9 cellular contexts compared by ENCODE assay signal in the genomic region with DNA sequence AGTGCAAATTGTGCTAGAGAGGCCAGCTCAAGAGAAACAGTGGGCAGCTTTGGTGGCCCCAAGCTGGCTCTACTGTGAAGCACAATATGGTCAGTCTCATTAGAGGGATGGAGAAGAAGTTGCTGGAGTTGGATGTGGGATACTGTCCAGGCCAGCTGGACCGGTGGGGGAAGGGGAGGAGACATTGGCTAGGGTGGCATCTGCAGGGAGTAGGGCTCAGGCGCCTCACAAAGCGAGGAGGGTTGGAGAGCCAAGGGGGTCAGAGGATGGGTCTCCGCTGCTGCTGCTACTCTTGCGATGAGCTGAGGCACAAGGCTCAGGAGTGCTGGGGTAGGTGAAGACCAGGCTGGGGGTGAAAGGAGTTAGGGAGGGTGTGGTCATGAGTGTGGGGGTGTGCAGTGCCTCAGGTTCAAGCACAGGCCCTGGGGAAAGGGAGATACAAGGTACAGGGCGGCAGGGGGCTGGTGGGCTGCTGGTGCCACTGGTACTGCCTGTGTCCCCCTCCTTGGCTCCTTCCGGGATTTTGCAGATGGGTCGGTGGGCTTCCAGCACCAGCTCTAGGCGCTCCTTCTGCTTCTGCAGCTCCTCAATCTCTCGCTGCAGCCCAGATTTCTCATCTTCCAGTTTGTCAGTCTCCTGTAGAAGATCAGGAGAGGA. TPM values are rescaled to one million over a fixed set of nuclear protein-coding genes. Genes with fewer than 3 reads are reported as not detected.
DNase-seq lines count a peak whose midpoint lies in the region; ATAC-seq and TF ChIP-seq lines count a peak whose summit lies in the region.
"Had no signal": no experiment of that assay in that cellular context is flagged by ENCODE, and none has a peak within 500 bp of the region (broad histone marks: within the 10 kb centered on the region; RNA-seq: fewer than 3 reads in every experiment).

No MANE protein-coding gene starts in this region.

- peaks cover 23% of the 10 kb centered on the region for H3K23me2 ChIP-seq in H9 (ENCODE audit: insufficient read length, low read depth, low read length, poor library complexity, severe bottlenecking)

- no peak overlapping the region for H4K8ac ChIP-seq in H9 (replicated peaks; ENCODE audit: insufficient read length, low read depth, low read length)

- no peak overlapping the region for H4K5ac ChIP-seq in H9 (ENCODE audit: insufficient read length, low read depth, low read length)

- WGBS in H9 (ENCODE audit: extremely low coverage, insufficient read length, low lambda C conversion rate): no CpG with 5 or more reads among the region's 10 CpGs

- no peak for TF ChIP-seq CTCF in H9 (conservative IDR thresholded peaks at IDR 0.05)
- no peak for TF ChIP-seq CTCF in ascending aorta (IDR thresholded peaks at IDR 0.05)

- peaks cover 56% of the 10 kb centered on the region for H3K4me1 ChIP-seq in ACC112 (ENCODE audit: control insufficient read depth, insufficient read depth, low read length, unreplicated experiment)
- peaks cover 7% of the 10 kb centered on the region; the same call in 1 of the 2 replicates for H3K4me1 ChIP-seq in H9 (ENCODE audit: insufficient read depth, low read length)
- peaks cover 17 to 31% of the 10 kb centered on the region in 2 donors for H3K4me1 ChIP-seq in ascending aorta
- peaks cover 39% of the 10 kb centered on the region for H3K4me1 ChIP-seq in muscle layer of colon (ENCODE audit: insufficient read depth, low read length)

- H3K4ac ChIP-seq in H9 (ENCODE audit: low read depth, low read length): no peak overlapping the region

- peaks cover 0 to 36% (median 0%) of the 10 kb centered on the region in 3 experiments; a peak in 3 of 7 replicates for H3K36me3 Mint-ChIP-seq in H9 (ENCODE audit: insufficient read depth in 1 of 3, low read depth in 3 of 3)

- H3K79me1 ChIP-seq in H9 (ENCODE audit: insufficient read depth, low read depth, low read length, poor library complexity, severe bottlenecking): no peaks in the 10 kb centered on the region

- peak overlapping the region; percentile 95 for H3K27ac ChIP-seq in ACC112 (ENCODE audit: low read depth, low read length)
- no peak overlapping the region for H3K27ac ChIP-seq in H9 (ENCODE audit: insufficient read length, low read depth, low read length)
- H3K27ac ChIP-seq in ascending aorta: peak overlapping the region; percentile 98
- H3K27ac ChIP-seq in muscle layer of colon (ENCODE audit: low read depth, low read length): peak overlapping the region; percentile 99

- H3T11ph ChIP-seq in H9 (ENCODE audit: low read length): no peak overlapping the region

- peaks cover 28% of the 10 kb centered on the region for H3K27me3 Mint-ChIP-seq in H9 (ENCODE audit: low read depth)

- no peak overlapping the region for H2BK12ac ChIP-seq in H9 (ENCODE audit: insufficient read length, low read depth, low read length)

- intact Hi-C loops in ascending aorta (cut with DNase I): no loop called here

- H3K36me3 ChIP-seq in ACC112 (ENCODE audit: insufficient read depth, low read length): peaks cover 31% of the 10 kb centered on the region; the same call in 1 of the 2 replicates
- no peaks in the 10 kb centered on the region for H3K36me3 ChIP-seq in ascending aorta
- H3K36me3 ChIP-seq in muscle layer of colon (ENCODE audit: insufficient read depth, low read length): no peaks in the 10 kb centered on the region

- H3K9ac ChIP-seq in H9 (ENCODE audit: extremely low read depth, insufficient read length, low read length): no peak overlapping the region
- H3K9ac ChIP-seq in muscle layer of colon (ENCODE audit: low read length): no peak overlapping the region

- H4K20me1 ChIP-seq in H9 (ENCODE audit: control insufficient read depth, insufficient read depth, insufficient read length): no peaks in the 10 kb centered on the region

- H3K56ac ChIP-seq in H9 (ENCODE audit: insufficient read length, low read depth, low read length): no peak overlapping the region

- H3K27ac Mint-ChIP-seq in H9: peak overlapping the region in 1 of 3 experiments; percentile 68; a peak in 2 of 7 replicates

- H3K4me3 ChIP-seq in ACC112 (ENCODE audit: low read depth, low read length) (peak overlapping the region; percentile 86), ascending aorta (peak overlapping the region; percentile 82 to 85), muscle layer of colon (ENCODE audit: low read depth in 1 of 2, low read length in 2 of 2) (no peak overlapping the region)

- H3K4me3 Mint-ChIP-seq in H9: peak overlapping the region; percentile 75 to 88

- no peak overlapping the region for H4K91ac ChIP-seq in H9 (ENCODE audit: insufficient read length, low read depth, low read length)

- no peak overlapping the region for H2AFZ ChIP-seq in ACC112 (ENCODE audit: low read length, unreplicated experiment)
- H2AFZ ChIP-seq in H9 (ENCODE audit: low read length): no peak overlapping the region

- H3K4me2 ChIP-seq in H9 (ENCODE audit: insufficient read depth, insufficient read length, low read length): peak overlapping the region; percentile 70

- no peak overlapping the region for H2BK120ac ChIP-seq in H9 (ENCODE audit: low read depth, low read length, poor library complexity, severe bottlenecking)

- H3K18ac ChIP-seq in H9 (ENCODE audit: insufficient read length, low read depth, low read length): no peak overlapping the region

- no peak overlapping the region for H3K23ac ChIP-seq in H9 (ENCODE audit: insufficient read length, low read depth, low read length)

- H2BK5ac ChIP-seq in H9 (ENCODE audit: insufficient read length, low read length): no peak overlapping the region

- H3K9me3 ChIP-seq in H9 (ENCODE audit: control insufficient read depth, low read depth, low read length) (no peaks in the 10 kb centered on the region), ascending aorta (no peaks in the 10 kb centered on the region), muscle layer of colon (ENCODE audit: low read length) (no peaks in the 10 kb centered on the region)

- peaks cover 34 to 42% of the 10 kb centered on the region in 2 experiments for H3K4me1 Mint-ChIP-seq in H9

- no peak overlapping the region for H2BK20ac ChIP-seq in H9 (ENCODE audit: low read depth, low read length, poor library complexity, severe bottlenecking)

- H3K79me2 ChIP-seq in ACC112 (ENCODE audit: control insufficient read depth, insufficient read depth, low read length, unreplicated experiment) (peaks cover 40% of the 10 kb centered on the region), H9 (ENCODE audit: insufficient read depth, low read length) (no peaks in the 10 kb centered on the region; the same call in 1 of the 2 replicates)

- H2BK15ac ChIP-seq in H9 (ENCODE audit: low read depth, low read length): no peak overlapping the region

- H3K14ac ChIP-seq in H9 (ENCODE audit: insufficient read depth, low read length): no peak overlapping the region

- ATAC-seq in HG02938 (IDR thresholded peaks at IDR 0.05; ENCODE audit: unreplicated experiment) (no peak), HG02884 (IDR thresholded peaks at IDR 0.05; ENCODE audit: unreplicated experiment) (no peak)

- DNase-seq in H9 (no peak), ascending aorta (ENCODE audit: low spot score in 2 of 2) (no peak), GOT3 (lab: John Stamatoyannopoulos, UW) (no peak)
- no peak for DNase-seq in activated CD8-positive, alpha-beta memory T cell treated with anti-CD3 and anti-CD28 coated beads, Interleukin-2, amount 50 U/mL, for 4 hours
- DNase-seq: T-helper 9 cell had no signal

- peaks cover 2 to 4% of the 10 kb centered on the region in 2 experiments; a peak in 2 of 5 replicates for H3K9me3 Mint-ChIP-seq in H9

- H3K27me3 ChIP-seq in ACC112 (ENCODE audit: insufficient read depth, low read length) (no peaks in the 10 kb centered on the region), H9 (ENCODE audit: insufficient read depth, low read length) (peaks cover 6% of the 10 kb centered on the region; the same call in 1 of the 2 replicates), ascending aorta (no peaks in the 10 kb centered on the region), muscle layer of colon (ENCODE audit: control insufficient read depth in 1 of 2, insufficient read depth in 2 of 2, low read length in 2 of 2) (no peaks in the 10 kb centered on the region)

- H2AK5ac ChIP-seq in H9 (ENCODE audit: insufficient read length, low read length): no peak overlapping the region

RNA-seq across cellular contexts. Expression of gene CCDC85B, which starts 2.3 kb away (rescaled TPM):
- total RNA-seq in H9 (2021) (23.3 and 23.4 TPM in 2 replicates), ascending aorta (184 TPM)

RNA-seq across cellular contexts. Expression of gene FIBP, which starts 4.5 kb away (rescaled TPM):
- 86.8 and 87.0 TPM in 2 replicates for total RNA-seq in H9 (2021)
- 57.2 TPM for total RNA-seq in ascending aorta

RNA-seq across cellular contexts. Expression of gene FOSL1, which starts 7.4 kb away (rescaled TPM):
- total RNA-seq in H9 (2021): 33.7 and 36.1 TPM in 2 replicates
- 123 TPM for total RNA-seq in ascending aorta

RNA-seq across cellular contexts. Expression of gene CTSW, which starts 13.2 kb away (rescaled TPM):
- not detected in 2 replicates for total RNA-seq in H9 (2021)
- not detected for total RNA-seq in ascending aorta

RNA-seq across cellular contexts. Expression of gene EFEMP2, which starts 20.2 kb away (rescaled TPM):
- total RNA-seq in H9 (2021) (22.9 and 26.2 TPM in 2 replicates), ascending aorta (92.8 TPM)

Comparison
In these comparisons a context has a peak if more than half of its experiments do, and no peak if none do; other contexts are left out.
1. H3K4me3 ChIP-seq: peak in ACC112 (single experiment) and ascending aorta (2 of 2); none in muscle layer of colon (0 of 2).